13 cellular contexts compared by ENCODE assay signal in the genomic region with DNA sequence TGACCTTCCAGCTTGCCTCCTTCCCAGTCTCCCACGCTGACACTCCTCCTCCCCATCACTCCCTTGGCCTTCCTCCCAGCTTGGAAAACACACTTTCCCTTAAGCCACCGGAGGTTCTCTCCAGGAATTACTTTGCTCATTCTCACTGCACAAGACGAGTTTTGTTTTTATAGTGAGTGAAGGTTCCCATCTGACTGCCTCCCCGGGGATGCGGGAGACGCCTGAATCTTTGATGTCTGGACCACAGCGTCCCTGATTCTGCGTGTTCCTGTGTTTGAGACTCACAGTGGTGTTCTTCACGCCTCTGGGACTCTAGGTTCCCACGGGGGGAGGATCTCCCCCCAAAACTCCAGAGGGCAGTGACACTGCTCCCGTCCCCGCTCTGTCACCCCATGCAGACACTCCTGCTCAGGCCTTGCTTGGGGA. TPM values are rescaled to one million over a fixed set of nuclear protein-coding genes. Genes with fewer than 3 reads are reported as not detected.
DNase-seq lines count a peak whose midpoint lies in the region; ATAC-seq lines count a peak whose summit lies in the region.
"Had no signal": no experiment of that assay in that cellular context is flagged by ENCODE, and none has a peak within 500 bp of the region (broad histone marks: within the 10 kb centered on the region; RNA-seq: fewer than 3 reads in every experiment).

No MANE protein-coding gene starts in this region.

- no peaks in the 10 kb centered on the region for H3K36me3 ChIP-seq in MG63
- no peaks in the 10 kb centered on the region for H3K36me3 ChIP-seq in skeletal muscle tissue (ENCODE audit: control insufficient read depth in 3 of 3, insufficient read depth in 3 of 3, low read length in 3 of 3)
- H3K36me3 ChIP-seq: upper lobe of left lung had no signal

- H3K4me3 ChIP-seq in MG63 (no peak overlapping the region), skeletal muscle tissue (ENCODE audit: low read length in 3 of 3) (no peak overlapping the region)
- H3K4me3 ChIP-seq: upper lobe of left lung had no signal

- H3K27ac ChIP-seq in caudate nucleus (ENCODE audit: low read depth, low read length) (peak overlapping the region; percentile 88), skeletal muscle tissue (ENCODE audit: low read depth, low read length) (peak overlapping the region; percentile 75)
- H3K27ac ChIP-seq: upper lobe of left lung had no signal

- H3K9me3 ChIP-seq in MG63 (no peaks in the 10 kb centered on the region), skeletal muscle tissue (ENCODE audit: control insufficient read depth in 3 of 3, low read length in 3 of 3) (no peaks in the 10 kb centered on the region)
- H3K9me3 ChIP-seq: upper lobe of left lung had no signal

- peaks cover 15 to 25% (median 19%) of the 10 kb centered on the region in 3 donors for H3K4me1 ChIP-seq in skeletal muscle tissue (ENCODE audit: control insufficient read depth in 3 of 3, insufficient read depth in 3 of 3, low read length in 3 of 3)

- no peak for ATAC-seq in HG02642 (IDR thresholded peaks at IDR 0.05; ENCODE audit: poor library complexity, unreplicated experiment)
- no peak for ATAC-seq in GM19035 (IDR thresholded peaks at IDR 0.05; ENCODE audit: unreplicated experiment)
- ATAC-seq: WTC11 had no signal

- no peaks in the 10 kb centered on the region for H3K27me3 ChIP-seq in MG63
- peaks cover 22 to 29% (median 27%) of the 10 kb centered on the region in 3 donors for H3K27me3 ChIP-seq in skeletal muscle tissue (ENCODE audit: control insufficient read depth in 3 of 3, insufficient read depth in 3 of 3, low read length in 3 of 3)
- H3K27me3 ChIP-seq: upper lobe of left lung had no signal

- peak overlapping the region in 1 of 3 donors; percentile 33 for H3K9ac ChIP-seq in skeletal muscle tissue (ENCODE audit: low read depth in 1 of 3, low read length in 3 of 3)

- DNase-seq in MG63 (peak; percentile 68), caudate nucleus (lab: John Stamatoyannopoulos, UW) (peak in 31 of 61 donors; percentile 15 to 81 (median 46)), inferior parietal cortex (ENCODE audit: extremely low spot score) (peak; percentile 53), NCI-H526 (lab: John Stamatoyannopoulos, UW) (no peak)
- DNase-seq: effector memory CD4-positive, alpha-beta T cell; SIG-M5; stimulated activated CD4-positive, alpha-beta T cell treated with anti-CD3 and anti-CD28 coated beads, Interleukin-2, amount 100 ng/mL, for 48 hours; upper lobe of left lung had no signal

RNA-seq across cellular contexts. Expression of gene DNAI2, which starts 2.0 kb away (rescaled TPM):
- total RNA-seq in MG63 (2014; rRNA removed; shearing (Covaris generic); ENCODE audit: low replicate concordance) = not detected in 2 replicates
- total RNA-seq in skeletal muscle tissue = not detected
- total RNA-seq: NCI-H460 had no signal

RNA-seq across cellular contexts. Expression of gene KIF19, which starts 50.0 kb away (rescaled TPM):
- not detected in 2 replicates for total RNA-seq in MG63 (2014; rRNA removed; shearing (Covaris generic); ENCODE audit: low replicate concordance)
- 1.0 TPM for total RNA-seq in skeletal muscle tissue
- total RNA-seq: NCI-H460 had no signal

Comparison
In these comparisons a context has a peak if more than half of its experiments do, and no peak if none do; other contexts are left out.
1. DNase-seq: peak in MG63 (single experiment), caudate nucleus (31 of 61) and inferior parietal cortex (single experiment); none in NCI-H526 (0 of 2).